Comparison of ENCODE assay signal across 21 cellular contexts in genomic region chr2:60629263-60629662, GRCh38.
DNase-seq lines count a peak whose midpoint lies in the region; ATAC-seq and TF ChIP-seq lines count a peak whose summit lies in the region.
"Had no signal": no experiment of that assay in that cellular context is flagged by ENCODE, and none has a peak within 500 bp of the region (broad histone marks: within the 10 kb centered on the region; RNA-seq: fewer than 3 reads in every experiment).

No MANE protein-coding gene starts in this region.

- H3F3A ChIP-seq in GM23338 (replicated peaks; ENCODE audit: low read depth) = no peaks in the 10 kb centered on the region

- ATAC-seq in GM23338 = no peak
- peak; percentile 57 for ATAC-seq in WTC11
- ATAC-seq in HG02973 (IDR thresholded peaks at IDR 0.05; ENCODE audit: unreplicated experiment) = no peak
- ATAC-seq: K562 had no signal

- no peak overlapping the region for H3K27ac Mint-ChIP-seq in GM23338
- no peak overlapping the region for H3K27ac Mint-ChIP-seq in WTC11
- H3K27ac Mint-ChIP-seq: CD4-positive, CD25-positive, alpha-beta regulatory T cell; CD8-positive, alpha-beta memory T cell had no signal

- H3K9me2 ChIP-seq in GM23338 (ENCODE audit: insufficient read depth) = no peaks in the 10 kb centered on the region

- H3K79me2 ChIP-seq in GM23338 (replicated peaks; ENCODE audit: insufficient read depth) = no peaks in the 10 kb centered on the region

- H3K4me3 Mint-ChIP-seq in GM23338 (no peak overlapping the region), WTC11 (no peak overlapping the region)
- H3K4me3 Mint-ChIP-seq: CD4-positive, CD25-positive, alpha-beta regulatory T cell; CD8-positive, alpha-beta memory T cell had no signal

- CTCF ChIA-PET in WTC11 (lab: Charles Lee) = interaction anchor here (0.9 to 2.0 kb wide), 3 partner anchors 14 to 46 kb away, joined by 3 to 17 read pairs (median 4); no protein-coding TSS in a partner anchor

- H3K27me3 ChIP-seq in GM23338 (ENCODE audit: insufficient read depth) = no peaks in the 10 kb centered on the region
- H3K27me3 ChIP-seq: BE2C had no signal

- no peak overlapping the region for H3K4me3 ChIP-seq in GM23338
- H3K4me3 ChIP-seq: K562 had no signal

- POLR2A ChIA-PET in WTC11 (lab: Charles Lee) = no interaction called here

- TF ChIP-seq CTCF in GM23338 (conservative IDR thresholded peaks at IDR 0.05; ENCODE audit: low read depth in 2 of 2) (no peak), WTC11 (IDR thresholded peaks at IDR 0.05) (no peak)

- peak overlapping the region; percentile 78; the same call in 1 of the 2 replicates for H2AFZ ChIP-seq in GM23338

- H3K4me1 Mint-ChIP-seq in GM23338 = peaks cover 31% of the 10 kb centered on the region
- peaks cover 46% of the 10 kb centered on the region for H3K4me1 Mint-ChIP-seq in WTC11
- H3K4me1 Mint-ChIP-seq: CD4-positive, CD25-positive, alpha-beta regulatory T cell; CD8-positive, alpha-beta memory T cell had no signal

- H3K9me3 Mint-ChIP-seq in GM23338 (no peaks in the 10 kb centered on the region; the same call in 2 of the 3 replicates), WTC11 (no peaks in the 10 kb centered on the region)
- H3K9me3 Mint-ChIP-seq: CD8-positive, alpha-beta memory T cell had no signal

- no peak overlapping the region for H3K4me2 ChIP-seq in GM23338

- H3K36me3 ChIP-seq in GM23338 (ENCODE audit: insufficient read depth) = no peaks in the 10 kb centered on the region
- H3K36me3 ChIP-seq: BE2C had no signal

- H3K27me3 Mint-ChIP-seq in GM23338 (ENCODE audit: insufficient read depth, low read depth, poor library complexity) = peaks cover 5% of the 10 kb centered on the region
- peaks cover 9% of the 10 kb centered on the region for H3K27me3 Mint-ChIP-seq in WTC11 (ENCODE audit: low read depth)

- H3K36me3 Mint-ChIP-seq in GM23338 (ENCODE audit: low read depth) (no peaks in the 10 kb centered on the region), WTC11 (no peaks in the 10 kb centered on the region)
- H3K36me3 Mint-ChIP-seq: CD4-positive, CD25-positive, alpha-beta regulatory T cell; CD8-positive, alpha-beta memory T cell had no signal

- no peaks in the 10 kb centered on the region for H4K20me1 ChIP-seq in GM23338 (replicated peaks; ENCODE audit: insufficient read depth)

- H3K27ac ChIP-seq in GM23338 (ENCODE audit: low read depth) = no peak overlapping the region
- H3K27ac ChIP-seq: HL-60 had no signal

- peaks cover 19% of the 10 kb centered on the region for H3K4me1 ChIP-seq in GM23338 (ENCODE audit: insufficient read depth)
- H3K4me1 ChIP-seq: BE2C had no signal

- no peak for DNase-seq in GM23338 (ENCODE audit: low spot score)
- no peak for DNase-seq in WTC11 (ENCODE audit: low spot score)
- peak; percentile 36 for DNase-seq in iris pigment epithelial cell (ENCODE audit: low read depth)
- DNase-seq in HPDE6-E6E7 (ENCODE audit: extremely low spot score) = no peak
- DNase-seq in germinal center (ENCODE audit: low spot score) = no peak
- DNase-seq: ACHN; BE2C; C1 segment of cervical spinal cord; CD4-positive, CD25-positive, alpha-beta regulatory T cell; CD8-positive, alpha-beta memory T cell; COR-L47; DMS 273 treated with DMSO at 0.1 percent for 48 hours; DMS53; DND-41; EL; GDM1; HCEC 1CT; IMR-90 had no signal

TF ChIP-seq in GM23338, 12 proteins besides CTCF, POLR2A, EP300 and RAD21:
- TF ChIP-seq EZH2 (IDR thresholded peaks at IDR 0.05; ENCODE audit: low read depth, unreplicated experiment) (no peak), ETS1 (IDR thresholded peaks at IDR 0.05) (no peak), EZH2phosphoT487 (IDR thresholded peaks at IDR 0.05; ENCODE audit: unreplicated experiment) (no peak), ZNF114 (CRISPR knock-in tag; IDR thresholded peaks at IDR 0.05) (no peak), REST (IDR thresholded peaks at IDR 0.05; ENCODE audit: unreplicated experiment) (no peak), JUNB (IDR thresholded peaks at IDR 0.05; ENCODE audit: unreplicated experiment) (no peak)

TF ChIP-seq in WTC11, 78 proteins besides CTCF, POLR2A, EP300 and RAD21:
- TF ChIP-seq NFE2L1 (CRISPR knock-in tag; IDR thresholded peaks at IDR 0.05) (no peak), ZNF512 (CRISPR knock-in tag; IDR thresholded peaks at IDR 0.05; ENCODE audit: borderline replicate concordance) (no peak), NR3C1 (CRISPR knock-in tag; conservative IDR thresholded peaks at IDR 0.05; ENCODE audit: low read depth) (no peak), ATF3 (CRISPR knock-in tag; conservative IDR thresholded peaks at IDR 0.05) (no peak)
